ENCODE assay signal across 23 cellular contexts in the genomic region with DNA sequence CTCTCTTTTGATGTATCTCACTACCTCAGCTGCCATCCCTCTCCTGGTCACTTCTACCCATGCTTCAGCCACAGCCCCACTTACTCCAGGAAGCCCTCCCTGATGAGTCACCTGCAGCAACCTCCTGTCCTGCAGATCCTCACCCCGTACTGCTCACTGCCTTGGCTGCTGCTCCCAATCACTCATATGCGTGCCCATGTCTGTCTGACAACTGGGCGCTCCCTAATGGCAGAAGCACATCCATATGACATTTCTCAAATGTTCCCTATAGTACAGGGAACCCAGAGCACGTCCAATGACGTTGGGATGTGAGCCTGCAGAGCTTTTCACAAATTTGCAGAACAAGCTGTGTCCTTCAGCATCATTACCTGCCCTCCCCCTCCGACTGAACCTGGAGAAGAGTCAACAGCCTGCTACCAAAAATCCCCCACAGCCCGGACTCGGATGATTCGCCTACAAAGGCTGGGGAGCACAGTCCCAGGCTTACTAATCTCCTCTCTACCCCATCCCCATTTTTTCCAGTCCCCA.
A peak's percentile ranks its signal among the peaks of the same experiment; 100 is the strongest.
DNase-seq lines count a peak whose midpoint lies in the region; ATAC-seq, FAIRE-seq and TF ChIP-seq lines count a peak whose summit lies in the region.
"Had no signal": no experiment of that assay in that cellular context is flagged by ENCODE, and none has a peak within 500 bp of the region (broad histone marks: within the 10 kb centered on the region; RNA-seq: fewer than 3 reads in every experiment).

No MANE protein-coding gene starts in this region.

- in situ Hi-C loops in K562 (cut with MboI): loop anchor here (5.0 to 25.0 kb wide), 2 partner anchors 394 to 1699 kb away; no protein-coding TSS in a partner anchor

- H3K4me3 ChIP-seq in NB4 (ENCODE audit: low read depth, low read length) (no peak overlapping the region), K562 (no peak overlapping the region)
- H3K4me3 ChIP-seq: left ventricle myocardium inferior, thoracic aorta, vagina had no signal

- WGBS in K562 (ENCODE audit: insufficient coverage, low coverage, missing lambda C conversion rate): under 1% methylated on average over 9 of the region's 9 CpGs

- FAIRE-seq in K562 (lab: Jason Lieb, UNC): no peak
- FAIRE-seq: astrocyte, endometrium, G401.6 had no signal

- no peaks in the 10 kb centered on the region for H3K79me2 ChIP-seq in K562 (ENCODE audit: control insufficient read depth, insufficient read depth, low read length)

- ATAC-seq in K562 (no peak), HG03432 (IDR thresholded peaks at IDR 0.05; ENCODE audit: unreplicated experiment) (no peak), HG03280 (IDR thresholded peaks at IDR 0.05; ENCODE audit: unreplicated experiment) (no peak)
- ATAC-seq: activated CD8-positive, alpha-beta T cell treated with anti-CD3 and anti-CD28 coated beads, Interleukin-2, amount 10 ng/mL, durations not matched to agents 7 days and 5 days; CD8-positive, alpha-beta T cell; stimulated activated naive CD8-positive, alpha-beta T cell treated with anti-CD3 and anti-CD28 coated beads, Interleukin-15, Interleukin-2, amounts not matched to agents 100 U/mL and 50 U/mL, for 24 hours had no signal

- no peak for TF ChIP-seq EP300 in K562 (IDR thresholded peaks at IDR 0.05; ENCODE audit: low read length)

- DNase-seq in DMS53 (lab: John Stamatoyannopoulos, UW) (peak; percentile 68), NB4 (ENCODE audit: low read depth) (peak; percentile 14), K562 (ENCODE audit: extremely low read depth in 1 of 4, low spot score in 3 of 4) (no peak), kidney tubule cell (ENCODE audit: low spot score) (peak; percentile 13), NCI-H82 (lab: John Stamatoyannopoulos, UW) (no peak)
- DNase-seq in stimulated activated naive CD4-positive, alpha-beta T cell (lab: John Stamatoyannopoulos, UW): no peak
- DNase-seq: activated CD4-positive, alpha-beta T cell treated with anti-CD3 and anti-CD28 coated beads for 1 hour; activated CD8-positive, alpha-beta T cell treated with anti-CD3 and anti-CD28 coated beads, Interleukin-2, amount 10 ng/mL, durations not matched to agents 7 days and 5 days; activated effector memory CD4-positive, alpha-beta T cell treated with anti-CD3 and anti-CD28 coated beads, Interleukin-2, amount 50 U/mL, for 16 hours; activated naive CD8-positive, alpha-beta T cell treated with anti-CD3 and anti-CD28 coated beads for 36 hours; left ventricle myocardium inferior; NCI-H187 treated with DMSO at 0.1 percent for 48 hours; stimulated activated naive CD8-positive, alpha-beta T cell treated with anti-CD3 and anti-CD28 coated beads, Interleukin-15, Interleukin-2, amounts not matched to agents 100 U/mL and 50 U/mL, for 24 hours; T-helper 2 cell had no signal

- no peak overlapping the region for H3K9ac ChIP-seq in K562 (ENCODE audit: insufficient read depth in 1 of 2, low read depth in 2 of 2, low read length in 2 of 2)

- no peaks in the 10 kb centered on the region for H3K36me3 ChIP-seq in K562 (ENCODE audit: control insufficient read depth, insufficient read depth, low read length)
- H3K36me3 ChIP-seq: left ventricle myocardium inferior, thoracic aorta, vagina had no signal

- H3K4me2 ChIP-seq in K562 (ENCODE audit: insufficient read depth, low read length): no peak overlapping the region

- CTCF ChIA-PET in K562 (lab: Yijun Ruan, JAX; ENCODE audit: low intra/inter-chr PET ratio): no interaction called here

- no peak overlapping the region for H3K27ac ChIP-seq in K562 (ENCODE audit: extremely low read depth, low read depth, low read length)
- H3K27ac ChIP-seq: HL-60, left ventricle myocardium inferior, thoracic aorta, vagina had no signal

- no peaks in the 10 kb centered on the region for H3K9me1 ChIP-seq in K562 (ENCODE audit: control insufficient read depth, insufficient read depth, low read length)

- no peak for TF ChIP-seq RAD21 in K562 (CRISPR knock-in tag; conservative IDR thresholded peaks at IDR 0.05 in 1 of 2, IDR thresholded peaks at IDR 0.05 in 1 of 2)

- peaks cover 41 to 73% of the 10 kb centered on the region in 2 experiments for H3K27me3 ChIP-seq in K562 (ENCODE audit: control insufficient read depth in 2 of 2, insufficient read depth in 2 of 2, low read length in 2 of 2)
- H3K27me3 ChIP-seq: vagina had no signal

- TF ChIP-seq POLR2A in NB4 (IDR thresholded peaks at IDR 0.05; ENCODE audit: extremely low read depth, insufficient read length) (no peak), K562 (conservative IDR thresholded peaks at IDR 0.05) (no peak)

- no peaks in the 10 kb centered on the region for H3K4me1 ChIP-seq in K562 (replicated peaks in 1 of 2; ENCODE audit: control insufficient read depth in 2 of 2, insufficient read depth in 2 of 2, low read length in 2 of 2)

- H3K9me3 ChIP-seq in K562 (replicated peaks; ENCODE audit: control insufficient read depth, insufficient read depth, low read depth, low read length): no peaks in the 10 kb centered on the region
- H3K9me3 ChIP-seq: thoracic aorta, vagina had no signal

- POLR2A ChIA-PET in K562 (lab: Yijun Ruan, JAX): no interaction called here

- intact Hi-C loops in K562 (cut with micrococcal nuclease): loop anchor here (5.0 kb wide), 1 partner anchor 119 kb away; no protein-coding TSS in a partner anchor

- no peaks in the 10 kb centered on the region; the same call in 1 of the 2 replicates for H4K20me1 ChIP-seq in K562 (replicated peaks; ENCODE audit: control insufficient read depth, insufficient read depth, low read length)

- TF ChIP-seq CTCF in NB4 (IDR thresholded peaks at IDR 0.05; ENCODE audit: low read depth, low read length) (no peak), K562 (IDR thresholded peaks at IDR 0.05 in 2 of 3, conservative IDR thresholded peaks at IDR 0.05 in 1 of 3; ENCODE audit: insufficient read depth in 2 of 3, low read depth in 1 of 3, low read length in 3 of 3) (no peak)

- no TSS peak for BruUV-seq in K562 (replicated peaks; lab: Mats Ljungman, UMichigan)

- no peak overlapping the region for H2AFZ ChIP-seq in K562 (ENCODE audit: low read depth, low read length)

TF ChIP-seq in K562, 482 proteins besides CTCF, POLR2A, EP300 and RAD21:
- TF ChIP-seq NFRKB (IDR thresholded peaks at IDR 0.05; ENCODE audit: low read depth) (no peak), U2AF1 (optimal IDR thresholded peaks at IDR 0.05; ENCODE audit: low read depth, low read length) (no peak), FOS (IDR thresholded peaks at IDR 0.05; ENCODE audit: extremely low read depth, insufficient read length) (no peak), TRIM24 (IDR thresholded peaks at IDR 0.05) (no peak), ZFP36 (IDR thresholded peaks at IDR 0.05; ENCODE audit: low read depth, low read length, partially characterized antibody) (peak; percentile 70), ZKSCAN8 (CRISPR knock-in tag; IDR thresholded peaks at IDR 0.05) (no peak)
- TF ChIP-seq, protein P1, sequence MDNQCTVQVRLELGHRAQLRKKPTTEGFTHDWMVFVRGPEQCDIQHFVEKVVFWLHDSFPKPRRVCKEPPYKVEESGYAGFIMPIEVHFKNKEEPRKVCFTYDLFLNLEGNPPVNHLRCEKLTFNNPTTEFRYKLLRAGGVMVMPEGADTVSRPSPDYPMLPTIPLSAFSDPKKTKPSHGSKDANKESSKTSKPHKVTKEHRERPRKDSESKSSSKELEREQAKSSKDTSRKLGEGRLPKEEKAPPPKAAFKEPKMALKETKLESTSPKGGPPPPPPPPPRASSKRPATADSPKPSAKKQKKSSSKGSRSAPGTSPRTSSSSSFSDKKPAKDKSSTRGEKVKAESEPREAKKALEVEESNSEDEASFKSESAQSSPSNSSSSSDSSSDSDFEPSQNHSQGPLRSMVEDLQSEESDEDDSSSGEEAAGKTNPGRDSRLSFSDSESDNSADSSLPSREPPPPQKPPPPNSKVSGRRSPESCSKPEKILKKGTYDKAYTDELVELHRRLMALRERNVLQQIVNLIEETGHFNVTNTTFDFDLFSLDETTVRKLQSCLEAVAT (IDR thresholded peaks at IDR 0.05): no peak

Comparison
In these comparisons a context has a peak if more than half of its experiments do, and no peak if none do; other contexts are left out.
1. DNase-seq: peak in DMS53 (single experiment), NB4 (single experiment) and kidney tubule cell (single experiment); none in K562 (0 of 4), stimulated activated naive CD4-positive, alpha-beta T cell (0 of 6) and NCI-H82 (single experiment).